9 cellular contexts compared by ENCODE assay signal in the genomic region with DNA sequence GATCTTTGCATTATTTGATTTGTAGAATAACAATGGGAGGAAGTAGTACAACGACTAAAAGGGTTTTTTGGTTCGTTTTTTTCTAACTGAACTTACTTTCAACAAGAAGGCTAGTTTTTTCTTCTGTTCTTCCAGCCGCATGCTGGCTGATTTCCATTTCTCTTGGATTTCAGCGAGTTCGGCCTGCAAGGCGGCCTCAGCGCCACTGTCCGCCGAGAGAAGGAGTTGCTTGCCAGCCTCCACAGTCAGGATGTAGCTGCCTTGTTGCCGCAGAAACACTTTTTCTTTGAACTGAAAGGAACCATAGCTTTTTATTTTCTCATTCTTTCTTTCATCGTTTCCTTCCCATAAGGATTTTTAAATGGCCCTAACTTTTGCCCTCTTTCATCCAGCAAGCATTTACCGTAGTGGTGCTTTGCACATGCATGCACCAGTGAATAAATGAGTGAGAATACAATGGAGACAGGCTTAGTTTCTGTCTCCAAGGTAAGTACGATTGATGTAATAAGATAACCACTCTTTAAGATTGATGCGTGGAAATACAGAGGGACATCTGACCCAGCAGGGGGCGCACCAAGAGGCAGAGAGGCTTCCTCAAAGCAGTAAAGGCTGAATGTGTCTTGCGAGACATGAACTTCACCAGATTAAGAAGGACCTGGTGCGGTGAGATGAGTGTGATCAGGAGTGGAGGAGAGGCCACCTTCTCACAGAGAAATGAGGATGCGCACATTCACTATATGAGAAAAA.
A peak's percentile ranks its signal among the peaks of the same experiment; 100 is the strongest.
DNase-seq lines count a peak whose midpoint lies in the region; ATAC-seq and TF ChIP-seq lines count a peak whose summit lies in the region.
"Had no signal": no experiment of that assay in that cellular context is flagged by ENCODE, and none has a peak within 500 bp of the region (broad histone marks: within the 10 kb centered on the region; RNA-seq: fewer than 3 reads in every experiment).

No MANE protein-coding gene starts in this region.

- H3K4me1 ChIP-seq in heart left ventricle: no peaks in the 10 kb centered on the region
- H3K4me1 ChIP-seq in gastrocnemius medialis: no peaks in the 10 kb centered on the region

- no peak for ATAC-seq in heart left ventricle
- peak in 1 of 2 donors; percentile 58 for ATAC-seq in gastrocnemius medialis
- ATAC-seq in GM21619 (IDR thresholded peaks at IDR 0.05; ENCODE audit: unreplicated experiment): no peak
- no peak for ATAC-seq in HG03280 (IDR thresholded peaks at IDR 0.05; ENCODE audit: unreplicated experiment)

- H3K9me3 ChIP-seq in heart left ventricle: no peaks in the 10 kb centered on the region
- no peaks in the 10 kb centered on the region for H3K9me3 ChIP-seq in gastrocnemius medialis

- H3K9me3 Mint-ChIP-seq in activated CD4-positive, alpha-beta T cell treated with anti-CD3 and anti-CD28 coated beads, Interleukin-2, amount 10 ng/mL, durations not matched to agents 7 days and 5 days: no peaks in the 10 kb centered on the region
- H3K9me3 Mint-ChIP-seq: brain had no signal

- POLR2A ChIA-PET in activated CD4-positive, alpha-beta T cell treated with anti-CD3 and anti-CD28 coated beads, Interleukin-2, amount 10 ng/mL, durations not matched to agents 7 days and 5 days (lab: Charles Lee): no interaction called here

- H3K36me3 ChIP-seq in heart left ventricle (peaks cover 0 to 100% (median 95%) of the 10 kb centered on the region in 9 donors), gastrocnemius medialis (peaks cover 0 to 58% of the 10 kb centered on the region in 2 donors)

- H3K27me3 ChIP-seq in heart left ventricle (no peaks in the 10 kb centered on the region), gastrocnemius medialis (no peaks in the 10 kb centered on the region)

- CTCF ChIA-PET in activated CD4-positive, alpha-beta T cell treated with anti-CD3 and anti-CD28 coated beads, Interleukin-2, amount 10 ng/mL, durations not matched to agents 7 days and 5 days (lab: Charles Lee): interaction anchor here (0.5 kb wide), 1 partner anchor 47 kb away, joined by 3 read pairs; no protein-coding TSS in a partner anchor

- H3K4me1 Mint-ChIP-seq in activated CD4-positive, alpha-beta T cell treated with anti-CD3 and anti-CD28 coated beads, Interleukin-2, amount 10 ng/mL, durations not matched to agents 7 days and 5 days: no peaks in the 10 kb centered on the region

- H3K4me3 ChIP-seq in heart left ventricle: no peak overlapping the region
- H3K4me3 ChIP-seq in fibroblast of pulmonary artery (replicated peaks; ENCODE audit: low read depth, low read length): no peak overlapping the region
- no peak overlapping the region for H3K4me3 ChIP-seq in gastrocnemius medialis

- no peaks in the 10 kb centered on the region for H3K27me3 Mint-ChIP-seq in activated CD4-positive, alpha-beta T cell treated with anti-CD3 and anti-CD28 coated beads, Interleukin-2, amount 10 ng/mL, durations not matched to agents 7 days and 5 days
- H3K27me3 Mint-ChIP-seq: brain had no signal

- H3K36me3 Mint-ChIP-seq in activated CD4-positive, alpha-beta T cell treated with anti-CD3 and anti-CD28 coated beads, Interleukin-2, amount 10 ng/mL, durations not matched to agents 7 days and 5 days (ENCODE audit: low read depth): peaks cover 65% of the 10 kb centered on the region

- intact Hi-C loops in heart left ventricle (cut with DNase I) (loop anchor here in 4 of 10 donors (5.0 to 10.0 kb wide), 3 partner anchors 41 to 129 kb away; no protein-coding TSS in a partner anchor), cardiac septum (cut with DNase I) (no loop called here), gastrocnemius medialis (cut with DNase I; ENCODE audit: low total_unique reads) (loop anchor here (2.0 kb wide), 1 partner anchor 63 kb away; no protein-coding TSS in a partner anchor)

- in situ Hi-C loops in gastrocnemius medialis (cut with MboI; ENCODE audit: low sequenced_read_pairs in 4 of 4): loop anchor here in 1 of 4 donors (25.0 kb wide), 1 partner anchor 131 kb away; no protein-coding TSS in a partner anchor

- TF ChIP-seq POLR2A in heart left ventricle (IDR thresholded peaks at IDR 0.05) (no peak), gastrocnemius medialis (IDR thresholded peaks at IDR 0.05) (no peak)

- TF ChIP-seq CTCF in heart left ventricle (IDR thresholded peaks at IDR 0.05): peak in 11 of 12 donors; percentile 20 to 53 (median 44)
- peak; percentile 52 for TF ChIP-seq CTCF in fibroblast of pulmonary artery (IDR thresholded peaks at IDR 0.05; ENCODE audit: low read length, missing control alignments)
- peak in 4 of 5 experiments; percentile 25 to 46 (median 33) for TF ChIP-seq CTCF in gastrocnemius medialis (IDR thresholded peaks at IDR 0.05 in 4 of 5, conservative IDR thresholded peaks at IDR 0.05 in 1 of 5)

- no peak overlapping the region for H3K4me3 Mint-ChIP-seq in activated CD4-positive, alpha-beta T cell treated with anti-CD3 and anti-CD28 coated beads, Interleukin-2, amount 10 ng/mL, durations not matched to agents 7 days and 5 days
- H3K4me3 Mint-ChIP-seq: brain had no signal

- 86 to 88% (median 87%) methylated on average over 18 of the region's 18 CpGs for WGBS in heart left ventricle, 4 donors

- no peak overlapping the region for H3K27ac Mint-ChIP-seq in activated CD4-positive, alpha-beta T cell treated with anti-CD3 and anti-CD28 coated beads, Interleukin-2, amount 10 ng/mL, durations not matched to agents 7 days and 5 days
- H3K27ac Mint-ChIP-seq: brain had no signal

- no peak for DNase-seq in heart left ventricle
- DNase-seq in cardiac septum (ENCODE audit: low spot score): no peak
- peak; percentile 38 for DNase-seq in activated CD4-positive, alpha-beta T cell treated with anti-CD3 and anti-CD28 coated beads, Interleukin-2, amount 10 ng/mL, durations not matched to agents 7 days and 5 days
- DNase-seq in fibroblast of pulmonary artery (ENCODE audit: low read depth): peak; percentile 38
- peak in 1 of 2 donors; percentile 25 for DNase-seq in gastrocnemius medialis
- no peak for DNase-seq in glomerular visceral epithelial cell (ENCODE audit: extremely low spot score)

- H3K27ac ChIP-seq in heart left ventricle: no peak overlapping the region
- H3K27ac ChIP-seq in gastrocnemius medialis: no peak overlapping the region

Comparison
In these comparisons a context has a peak if more than half of its experiments do, and no peak if none do; other contexts are left out.
1. DNase-seq: peak in activated CD4-positive, alpha-beta T cell treated with anti-CD3 and anti-CD28 coated beads, Interleukin-2, amount 10 ng/mL, durations not matched to agents 7 days and 5 days (single experiment) and fibroblast of pulmonary artery (single experiment); none in heart left ventricle (0 of 5), cardiac septum (single experiment) and glomerular visceral epithelial cell (single experiment).
2. Peak in every context shown above with its lines, with median percentiles within 50 percentile points of each other: CTCF ChIP-seq.